20 cellular contexts compared by ENCODE assay signal in genomic region chr20:11275740-11276139, GRCh38.
DNase-seq lines count a peak whose midpoint lies in the region; ATAC-seq, FAIRE-seq and TF ChIP-seq lines count a peak whose summit lies in the region.
"Had no signal": no experiment of that assay in that cellular context is flagged by ENCODE, and none has a peak within 500 bp of the region (broad histone marks: within the 10 kb centered on the region; RNA-seq: fewer than 3 reads in every experiment).

No MANE protein-coding gene starts in this region.

- H3K56ac ChIP-seq in H9 (ENCODE audit: insufficient read length, low read depth, low read length), result no peak overlapping the region

- no peak overlapping the region for H2BK12ac ChIP-seq in H9 (ENCODE audit: insufficient read length, low read depth, low read length)

- H3K9ac ChIP-seq in mammary epithelial cell (ENCODE audit: insufficient read depth, low read length) (no peak overlapping the region), H9 (ENCODE audit: extremely low read depth, insufficient read length, low read length) (no peak overlapping the region), K562 (ENCODE audit: insufficient read depth in 1 of 2, low read depth in 2 of 2, low read length in 2 of 2) (no peak overlapping the region)

- H3K9me3 ChIP-seq in mammary epithelial cell (replicated peaks; ENCODE audit: insufficient read depth, low read length) (peaks cover 4% of the 10 kb centered on the region), H9 (ENCODE audit: control insufficient read depth, low read depth, low read length) (no peaks in the 10 kb centered on the region), K562 (replicated peaks; ENCODE audit: control insufficient read depth, insufficient read depth, low read depth, low read length) (no peaks in the 10 kb centered on the region), left lung (no peaks in the 10 kb centered on the region)
- H3K9me3 ChIP-seq: BE2C had no signal

- TF ChIP-seq CTCF in MCF 10A (IDR thresholded peaks at IDR 0.05; ENCODE audit: unreplicated experiment) (no peak), mammary epithelial cell (conservative IDR thresholded peaks at IDR 0.05 in 1 of 2, IDR thresholded peaks at IDR 0.05 in 1 of 2; ENCODE audit: extremely low read depth in 1 of 2, insufficient read depth in 1 of 2, low read depth in 1 of 2, low read length in 2 of 2) (no peak), H9 (conservative IDR thresholded peaks at IDR 0.05) (no peak), K562 (IDR thresholded peaks at IDR 0.05 in 2 of 3, conservative IDR thresholded peaks at IDR 0.05 in 1 of 3; ENCODE audit: insufficient read depth in 2 of 3, low read depth in 1 of 3, low read length in 3 of 3) (no peak), left lung (IDR thresholded peaks at IDR 0.05) (no peak)

- no peak for DNase-seq in MCF 10A (ENCODE audit: unreplicated experiment)
- no peak for DNase-seq in mammary epithelial cell
- no peak for DNase-seq in H9
- DNase-seq in K562 (ENCODE audit: extremely low read depth in 1 of 4, low spot score in 3 of 4), result no peak
- no peak for DNase-seq in T-helper 2 cell
- no peak for DNase-seq in left lung
- DNase-seq: BE2C; CD4-positive, alpha-beta memory T cell; DMS153; DMS79 treated with DMSO at 0.1 percent for 48 hours; EL; IMR-90; KG1 had no signal

- H3K27me3 Mint-ChIP-seq in MCF 10A (ENCODE audit: insufficient read depth, unreplicated experiment), result no peaks in the 10 kb centered on the region
- H3K27me3 Mint-ChIP-seq in H9 (ENCODE audit: low read depth), result no peaks in the 10 kb centered on the region; the same call in 1 of the 2 replicates
- H3K27me3 Mint-ChIP-seq: CD4-positive, alpha-beta memory T cell had no signal

- H3K27ac ChIP-seq in mammary epithelial cell (ENCODE audit: insufficient read depth, low read depth, low read length) (no peak overlapping the region), H9 (ENCODE audit: insufficient read length, low read depth, low read length) (no peak overlapping the region), K562 (ENCODE audit: extremely low read depth, low read depth, low read length) (no peak overlapping the region), left lung (no peak overlapping the region)
- H3K27ac ChIP-seq: C4-2B had no signal

- H3K23me2 ChIP-seq in H9 (ENCODE audit: insufficient read length, low read depth, low read length, poor library complexity, severe bottlenecking), result no peaks in the 10 kb centered on the region

- H2BK15ac ChIP-seq in H9 (ENCODE audit: low read depth, low read length), result no peak overlapping the region

- H3K4me1 Mint-ChIP-seq in MCF 10A (ENCODE audit: insufficient read depth, unreplicated experiment) (peaks cover 6% of the 10 kb centered on the region), H9 (peaks cover 38 to 44% of the 10 kb centered on the region in 2 experiments)
- H3K4me1 Mint-ChIP-seq: CD4-positive, alpha-beta memory T cell had no signal

- no peak overlapping the region for H2BK120ac ChIP-seq in H9 (ENCODE audit: low read depth, low read length, poor library complexity, severe bottlenecking)

- TF ChIP-seq RAD21 in K562 (CRISPR knock-in tag; conservative IDR thresholded peaks at IDR 0.05 in 1 of 2, IDR thresholded peaks at IDR 0.05 in 1 of 2), result no peak

- no peak overlapping the region for H4K91ac ChIP-seq in H9 (ENCODE audit: insufficient read length, low read depth, low read length)

- no peak for TF ChIP-seq POLR2A in K562 (conservative IDR thresholded peaks at IDR 0.05)

- no peak overlapping the region for H3K4ac ChIP-seq in H9 (ENCODE audit: low read depth, low read length)

- no peaks in the 10 kb centered on the region for H3K79me1 ChIP-seq in H9 (ENCODE audit: insufficient read depth, low read depth, low read length, poor library complexity, severe bottlenecking)

- H3K36me3 ChIP-seq in mammary epithelial cell (ENCODE audit: insufficient read depth, low read length) (no peaks in the 10 kb centered on the region), K562 (ENCODE audit: control insufficient read depth, insufficient read depth, low read length) (no peaks in the 10 kb centered on the region), left lung (no peaks in the 10 kb centered on the region)
- H3K36me3 ChIP-seq: BE2C had no signal

- no peak overlapping the region for H2BK20ac ChIP-seq in H9 (ENCODE audit: low read depth, low read length, poor library complexity, severe bottlenecking)

- CTCF ChIA-PET in MCF 10A (lab: Yijun Ruan, JAX) (interaction anchor here (0.6 to 1.7 kb wide), 7 partner anchors 190 to 940 kb away, joined by 3 to 8 read pairs (median 3); no protein-coding TSS in a partner anchor), mammary epithelial cell (lab: Charles Lee; ENCODE audit: low non-redundant PET) (no interaction called here), K562 (lab: Yijun Ruan, JAX; ENCODE audit: low intra/inter-chr PET ratio) (no interaction called here)

- ATAC-seq in K562 (no peak), HG03565 (IDR thresholded peaks at IDR 0.05; ENCODE audit: unreplicated experiment) (no peak), left lung (no peak)
- ATAC-seq: HCT116 had no signal

- H3K14ac ChIP-seq in H9 (ENCODE audit: insufficient read depth, low read length), result no peak overlapping the region

- H3K4me3 ChIP-seq in mammary epithelial cell (replicated peaks in 1 of 3; ENCODE audit: insufficient read depth in 1 of 3, low read depth in 2 of 3, low read length in 3 of 3), result no peak overlapping the region
- no peak overlapping the region for H3K4me3 ChIP-seq in K562
- no peak overlapping the region for H3K4me3 ChIP-seq in left lung

- no peak overlapping the region for H3T11ph ChIP-seq in H9 (ENCODE audit: low read length)

- no peak for TF ChIP-seq EP300 in K562 (IDR thresholded peaks at IDR 0.05; ENCODE audit: low read length)

- H3K27ac Mint-ChIP-seq in MCF 10A (ENCODE audit: low read depth, unreplicated experiment) (peak overlapping the region; percentile 5), H9 (peak overlapping the region in 2 of 3 experiments; percentile 65 to 88; a peak in 3 of 7 replicates)

- no peaks in the 10 kb centered on the region for H3K9me1 ChIP-seq in K562 (ENCODE audit: control insufficient read depth, insufficient read depth, low read length)

- H2AFZ ChIP-seq in mammary epithelial cell (ENCODE audit: low read depth, low read length), result no peak overlapping the region
- H2AFZ ChIP-seq in H9 (ENCODE audit: low read length), result no peak overlapping the region
- H2AFZ ChIP-seq in K562 (ENCODE audit: low read depth, low read length), result no peak overlapping the region

- dilution Hi-C loops in mammary epithelial cell (cut with HindIII; ENCODE audit: low sequenced_read_pairs), result no loop called here

- no peaks in the 10 kb centered on the region for H3K27me3 ChIP-seq in mammary epithelial cell (ENCODE audit: insufficient read depth, low read length)
- no peaks in the 10 kb centered on the region for H3K27me3 ChIP-seq in H9 (ENCODE audit: insufficient read depth, low read length)
- no peaks in the 10 kb centered on the region for H3K27me3 ChIP-seq in K562 (ENCODE audit: control insufficient read depth in 2 of 2, insufficient read depth in 2 of 2, low read length in 2 of 2)
- H3K27me3 ChIP-seq in left lung, result no peaks in the 10 kb centered on the region

- no peak overlapping the region for H3K4me3 Mint-ChIP-seq in MCF 10A (ENCODE audit: unreplicated experiment)
- no peak overlapping the region for H3K4me3 Mint-ChIP-seq in H9
- H3K4me3 Mint-ChIP-seq: CD4-positive, alpha-beta memory T cell had no signal

- H4K8ac ChIP-seq in H9 (replicated peaks; ENCODE audit: insufficient read length, low read depth, low read length), result no peak overlapping the region

- in situ Hi-C loops in mammary epithelial cell (cut with MboI; ENCODE audit: low sequenced_read_pairs in 2 of 2), result no loop called here
- in situ Hi-C loops in K562 (cut with MboI), result no loop called here

- no peak overlapping the region for H3K4me2 ChIP-seq in mammary epithelial cell (ENCODE audit: insufficient read depth, low read depth, low read length)
- H3K4me2 ChIP-seq in H9 (ENCODE audit: insufficient read depth, insufficient read length, low read length), result no peak overlapping the region
- no peak overlapping the region for H3K4me2 ChIP-seq in K562 (ENCODE audit: insufficient read depth, low read length)

- POLR2A ChIA-PET in MCF 10A (lab: Yijun Ruan, JAX) (interaction anchor here (0.7 kb wide), 1 partner anchor 599 kb away, joined by 3 read pairs; no protein-coding TSS in a partner anchor), K562 (lab: Yijun Ruan, JAX) (no interaction called here)

- no peak overlapping the region for H4K5ac ChIP-seq in H9 (ENCODE audit: insufficient read length, low read depth, low read length)

- H3K9me3 Mint-ChIP-seq in MCF 10A (ENCODE audit: unreplicated experiment) (peaks cover 13% of the 10 kb centered on the region), H9 (peaks cover 0 to 4% of the 10 kb centered on the region in 2 experiments; a peak in 1 of 5 replicates)

- WGBS in mammary epithelial cell (ENCODE audit: low coverage, missing lambda C conversion rate), result 98% methylated on average over 2 of the region's 2 CpGs
- no CpG with 5 or more reads among the region's 2 CpGs for WGBS in H9 (ENCODE audit: extremely low coverage, insufficient read length, low lambda C conversion rate)
- WGBS in K562 (ENCODE audit: insufficient coverage, low coverage, missing lambda C conversion rate), result 0% methylated on average over 2 of the region's 2 CpGs

- H2BK5ac ChIP-seq in H9 (ENCODE audit: insufficient read length, low read length), result no peak overlapping the region

- H3K36me3 Mint-ChIP-seq in MCF 10A (ENCODE audit: insufficient read depth, unreplicated experiment), result no peaks in the 10 kb centered on the region
- H3K36me3 Mint-ChIP-seq in H9 (ENCODE audit: insufficient read depth in 1 of 3, low read depth in 3 of 3), result peaks cover 0 to 10% (median 1%) of the 10 kb centered on the region in 3 experiments; a peak in 3 of 7 replicates
- H3K36me3 Mint-ChIP-seq: CD4-positive, alpha-beta memory T cell had no signal

- no peak overlapping the region for H3K18ac ChIP-seq in H9 (ENCODE audit: insufficient read length, low read depth, low read length)

- H3K23ac ChIP-seq in H9 (ENCODE audit: insufficient read length, low read depth, low read length), result no peak overlapping the region

- H3K4me1 ChIP-seq in mammary epithelial cell (ENCODE audit: insufficient read depth, low read length) (no peaks in the 10 kb centered on the region), H9 (ENCODE audit: insufficient read depth, low read length) (peaks cover 2% of the 10 kb centered on the region; the same call in 1 of the 2 replicates), K562 (replicated peaks in 1 of 2; ENCODE audit: control insufficient read depth in 2 of 2, insufficient read depth in 2 of 2, low read length in 2 of 2) (no peaks in the 10 kb centered on the region), left lung (no peaks in the 10 kb centered on the region)
- H3K4me1 ChIP-seq: BE2C had no signal

- H3K79me2 ChIP-seq in mammary epithelial cell (ENCODE audit: insufficient read depth, low read length), result no peaks in the 10 kb centered on the region
- no peaks in the 10 kb centered on the region for H3K79me2 ChIP-seq in H9 (ENCODE audit: insufficient read depth, low read length)
- no peaks in the 10 kb centered on the region for H3K79me2 ChIP-seq in K562 (ENCODE audit: control insufficient read depth, insufficient read depth, low read length)

- intact Hi-C loops in MCF 10A (cut with micrococcal nuclease), result loop anchor here (10.0 kb wide), 2 partner anchors 351 to 1301 kb away; no protein-coding TSS in a partner anchor
- intact Hi-C loops in mammary epithelial cell (cut with micrococcal nuclease), result loop anchor here (2.0 to 10.0 kb wide), 4 partner anchors 179 to 807 kb away; no protein-coding TSS in a partner anchor
- intact Hi-C loops in K562 (cut with micrococcal nuclease), result no loop called here
- intact Hi-C loops in left lung (cut with DNase I), result loop anchor here in 1 of 2 donors (10.0 kb wide), 1 partner anchor 731 kb away; no protein-coding TSS in a partner anchor

- no TSS peak for BruUV-seq in MCF 10A (replicated peaks; lab: Mats Ljungman, UMichigan)
- BruUV-seq in mammary epithelial cell (replicated peaks; lab: Mats Ljungman, UMichigan), result no TSS peak
- BruUV-seq in K562 (replicated peaks; lab: Mats Ljungman, UMichigan), result no TSS peak

- H2AK5ac ChIP-seq in H9 (ENCODE audit: insufficient read length, low read length), result no peak overlapping the region

- H4K20me1 ChIP-seq in mammary epithelial cell (ENCODE audit: insufficient read depth, low read length) (no peaks in the 10 kb centered on the region), H9 (ENCODE audit: control insufficient read depth, insufficient read depth, insufficient read length) (no peaks in the 10 kb centered on the region), K562 (replicated peaks; ENCODE audit: control insufficient read depth, insufficient read depth, low read length) (no peaks in the 10 kb centered on the region)

- no peak for FAIRE-seq in K562 (lab: Jason Lieb, UNC)
- FAIRE-seq: D721Med, G401.6, GM12892, GM19239 had no signal
